Comparison of ENCODE assay signal across 8 cellular contexts in the genomic region with DNA sequence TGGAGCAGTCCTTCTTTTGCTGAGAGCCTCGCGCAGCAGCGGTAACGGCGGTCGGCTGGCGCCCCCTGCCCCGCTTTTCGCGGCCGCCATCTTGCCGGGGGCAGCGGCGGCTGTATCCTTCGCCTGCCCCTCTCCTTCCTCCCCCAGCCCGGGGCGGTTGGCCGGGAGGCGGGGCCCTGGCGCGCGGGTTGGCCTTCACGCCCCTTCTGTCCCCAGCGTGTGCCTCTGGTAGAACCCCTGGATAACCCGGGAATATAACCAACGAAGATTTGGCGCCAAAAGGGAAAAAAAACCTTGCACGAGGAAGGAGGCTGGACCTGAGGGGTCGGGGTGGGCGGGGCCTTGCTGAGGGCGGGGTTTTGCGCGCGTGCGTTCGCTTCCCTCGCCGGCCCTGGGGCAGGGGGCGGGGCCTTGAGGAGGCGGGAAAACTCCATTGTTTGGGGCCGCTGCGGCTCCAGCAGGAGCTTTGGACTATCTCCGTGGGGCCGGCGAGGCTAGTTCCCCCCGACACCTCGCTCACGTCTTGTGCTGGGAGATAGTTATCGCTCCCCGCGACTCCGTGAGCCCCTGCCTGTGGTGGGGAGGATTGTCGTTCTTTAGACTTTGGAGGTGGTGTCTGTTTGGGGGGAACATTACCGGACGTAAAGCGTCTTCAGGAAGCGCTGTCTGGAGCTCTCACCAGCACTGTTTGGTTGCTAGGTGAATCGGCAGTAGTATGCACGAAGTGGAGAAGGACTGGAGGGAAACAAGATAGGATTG. TPM values are rescaled to one million over a fixed set of nuclear protein-coding genes. Genes with fewer than 3 reads are reported as not detected.
DNase-seq lines count a peak whose midpoint lies in the region; ATAC-seq and TF ChIP-seq lines count a peak whose summit lies in the region.

No MANE protein-coding gene starts in this region.

- DNase-seq in DND-41 (peak; percentile 90), NCI-H1092 (lab: John Stamatoyannopoulos, UW) (peak; percentile 99), SK-N-MC (ENCODE audit: low read depth, low spot score) (peak; percentile 55), glomerular endothelial cell (ENCODE audit: extremely low read depth, low read depth, low spot score) (peak; percentile 75), omental fat pad (ENCODE audit: low spot score) (peak; percentile 68), suprapubic skin (ENCODE audit: low spot score in 2 of 2) (peak; percentile 93)
- DNase-seq in activated naive CD4-positive, alpha-beta T cell treated with anti-CD3 and anti-CD28 coated beads, Interleukin-2, amount 50 U/mL, for 16 hours: peak; percentile 86

- H3K36me3 ChIP-seq in DND-41 (ENCODE audit: insufficient read depth, low read length) (peaks cover 40% of the 10 kb centered on the region), HEK293 (ENCODE audit: control insufficient read depth in 2 of 2, insufficient read depth in 1 of 2, low read length in 2 of 2) (peaks cover 0 to 24% of the 10 kb centered on the region in 2 experiments; a peak in 2 of 3 replicates), SK-N-MC (ENCODE audit: insufficient read depth, low read length) (peaks cover 35% of the 10 kb centered on the region), suprapubic skin (no peaks in the 10 kb centered on the region)

- ATAC-seq in DND-41 (ENCODE audit: insufficient read depth, low read depth): peak; percentile 50
- peak; percentile 74 for ATAC-seq in omental fat pad (ENCODE audit: low FRiP score)

- H3K27ac ChIP-seq in DND-41 (ENCODE audit: low read length) (peak overlapping the region; percentile 97), HEK293 (ENCODE audit: extremely low read depth, low read depth, low read length) (peak overlapping the region; percentile 90), SK-N-MC (peak overlapping the region; percentile 98), suprapubic skin (peak overlapping the region; percentile 89)

- H3K4me3 ChIP-seq in DND-41 (ENCODE audit: low read depth in 1 of 2, low read length in 2 of 2): peak overlapping the region; percentile 41 to 65
- H3K4me3 ChIP-seq in HEK293 (ENCODE audit: low read depth, low read length): peak overlapping the region; percentile 79
- peak overlapping the region; percentile 96 for H3K4me3 ChIP-seq in SK-N-MC
- H3K4me3 ChIP-seq in suprapubic skin: peak overlapping the region; percentile 95

- H4K20me1 ChIP-seq in DND-41 (ENCODE audit: insufficient read depth, low read length): peaks cover 49% of the 10 kb centered on the region

- WGBS in suprapubic skin: under 1% methylated on average over 43 of the region's 59 CpGs

- POLR2A ChIA-PET in HEK293 (lab: Yijun Ruan, JAX): interaction anchor here (0.6 to 3.2 kb wide), 22 partner anchors 9 to 863 kb away, joined by 3 to 56 read pairs (median 4); a partner anchor contains a TSS

- no peak for TF ChIP-seq EP300 in suprapubic skin (IDR thresholded peaks at IDR 0.05)

- H3K9me3 ChIP-seq in DND-41 (ENCODE audit: insufficient read depth, low read length, severe bottlenecking) (no peaks in the 10 kb centered on the region), HEK293 (ENCODE audit: control insufficient read depth, insufficient read depth, low read depth, low read length) (no peaks in the 10 kb centered on the region), SK-N-MC (ENCODE audit: low read depth, low read length) (no peaks in the 10 kb centered on the region), suprapubic skin (no peaks in the 10 kb centered on the region)

- TF ChIP-seq POLR2A in suprapubic skin (IDR thresholded peaks at IDR 0.05): peak in 1 of 2 donors; percentile 33

- H2AFZ ChIP-seq in DND-41 (ENCODE audit: low read depth, low read length): peak overlapping the region; percentile 90

- TF ChIP-seq CTCF in DND-41 (IDR thresholded peaks at IDR 0.05; ENCODE audit: borderline replicate concordance, extremely low read depth, low read length, poor library complexity, severe bottlenecking) (peak; percentile 22), HEK293 (tag by site-specific recombination; IDR thresholded peaks at IDR 0.05) (peak; percentile 88; the same call in 1 of the 2 replicates), omental fat pad (IDR thresholded peaks at IDR 0.05) (peak in 1 of 3 donors; percentile 9), suprapubic skin (IDR thresholded peaks at IDR 0.05) (no peak)

- H3K27me3 ChIP-seq in DND-41 (ENCODE audit: insufficient read depth, low read length, poor library complexity) (no peaks in the 10 kb centered on the region), suprapubic skin (no peaks in the 10 kb centered on the region)

- CTCF ChIA-PET in HEK293 (lab: Yijun Ruan, JAX): interaction anchor here (0.6 to 9.6 kb wide), 4 partner anchors 11 to 907 kb away, joined by 3 to 71 read pairs (median 4); no protein-coding TSS in a partner anchor

- H3K4me2 ChIP-seq in DND-41 (ENCODE audit: insufficient read depth, low read length): peak overlapping the region; percentile 69

- H3K79me2 ChIP-seq in DND-41 (ENCODE audit: insufficient read depth, low read length): peaks cover 60% of the 10 kb centered on the region

- H3K4me1 ChIP-seq in DND-41 (ENCODE audit: insufficient read depth, low read length) (peaks cover 40% of the 10 kb centered on the region), HEK293 (ENCODE audit: control insufficient read depth, insufficient read depth, low read length) (no peaks in the 10 kb centered on the region), suprapubic skin (peaks cover 23% of the 10 kb centered on the region)

- H3K9ac ChIP-seq in DND-41 (ENCODE audit: low read depth, low read length) (peak overlapping the region; percentile 97), SK-N-MC (ENCODE audit: insufficient read length) (peak overlapping the region; percentile 99)

TF ChIP-seq in HEK293, 187 proteins besides CTCF, POLR2A, EP300 and RAD21 (continues in another document):
- no peak for TF ChIP-seq ZNF133 (tag by site-specific recombination; IDR thresholded peaks at IDR 0.05)
- TF ChIP-seq ZNF335 (tag by site-specific recombination; conservative IDR thresholded peaks at IDR 0.05): peak; percentile 92
- TF ChIP-seq ZEB2 (tag by site-specific recombination; IDR thresholded peaks at IDR 0.05): peak; percentile 84
- TF ChIP-seq ZNF501 (tag by site-specific recombination; IDR thresholded peaks at IDR 0.05): peak; percentile 50
- peak; percentile 60; the same call in 1 of the 2 replicates for TF ChIP-seq ZFP37 (tag by site-specific recombination; IDR thresholded peaks at IDR 0.05)
- no peak for TF ChIP-seq ZNF837 (tag by site-specific recombination; IDR thresholded peaks at IDR 0.05)
- TF ChIP-seq, protein P1, sequence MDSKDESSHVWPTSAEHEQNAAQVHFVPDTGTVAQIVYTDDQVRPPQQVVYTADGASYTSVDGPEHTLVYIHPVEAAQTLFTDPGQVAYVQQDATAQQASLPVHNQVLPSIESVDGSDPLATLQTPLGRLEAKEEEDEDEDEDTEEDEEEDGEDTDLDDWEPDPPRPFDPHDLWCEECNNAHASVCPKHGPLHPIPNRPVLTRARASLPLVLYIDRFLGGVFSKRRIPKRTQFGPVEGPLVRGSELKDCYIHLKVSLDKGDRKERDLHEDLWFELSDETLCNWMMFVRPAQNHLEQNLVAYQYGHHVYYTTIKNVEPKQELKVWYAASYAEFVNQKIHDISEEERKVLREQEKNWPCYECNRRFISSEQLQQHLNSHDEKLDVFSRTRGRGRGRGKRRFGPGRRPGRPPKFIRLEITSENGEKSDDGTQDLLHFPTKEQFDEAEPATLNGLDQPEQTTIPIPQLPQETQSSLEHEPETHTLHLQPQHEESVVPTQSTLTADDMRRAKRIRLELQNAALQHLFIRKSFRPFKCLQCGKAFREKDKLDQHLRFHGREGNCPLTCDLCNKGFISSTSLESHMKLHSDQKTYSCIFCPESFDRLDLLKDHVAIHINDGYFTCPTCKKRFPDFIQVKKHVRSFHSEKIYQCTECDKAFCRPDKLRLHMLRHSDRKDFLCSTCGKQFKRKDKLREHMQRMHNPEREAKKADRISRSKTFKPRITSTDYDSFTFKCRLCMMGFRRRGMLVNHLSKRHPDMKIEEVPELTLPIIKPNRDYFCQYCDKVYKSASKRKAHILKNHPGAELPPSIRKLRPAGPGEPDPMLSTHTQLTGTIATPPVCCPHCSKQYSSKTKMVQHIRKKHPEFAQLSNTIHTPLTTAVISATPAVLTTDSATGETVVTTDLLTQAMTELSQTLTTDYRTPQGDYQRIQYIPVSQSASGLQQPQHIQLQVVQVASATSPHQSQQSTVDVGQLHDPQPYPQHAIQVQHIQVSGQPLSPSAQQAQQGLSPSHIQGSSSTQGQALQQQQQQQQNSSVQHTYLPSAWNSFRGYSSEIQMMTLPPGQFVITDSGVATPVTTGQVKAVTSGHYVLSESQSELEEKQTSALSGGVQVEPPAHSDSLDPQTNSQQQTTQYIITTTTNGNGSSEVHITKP (tag by site-specific recombination; IDR thresholded peaks at IDR 0.05): peak; percentile 54; the same call in 1 of the 2 replicates
- TF ChIP-seq ZNF560 (tag by site-specific recombination; IDR thresholded peaks at IDR 0.05; ENCODE audit: borderline replicate concordance): no peak
- TF ChIP-seq ZNF843 (tag by site-specific recombination; IDR thresholded peaks at IDR 0.05): 0 out of 2 replicates have a peak, but pooled peaks have one; percentile 10
- TF ChIP-seq YY1 (tag by site-specific recombination; IDR thresholded peaks at IDR 0.05): peak; percentile 37

RNA-seq across cellular contexts. Expression of a gene that starts 0.7 kb away (rescaled TPM):
- 41.2 and 68.8 TPM in 2 replicates for total RNA-seq in glomerular endothelial cell
- 10 to 100 TPM; 48.0 to 96.5 (median 80.6) TPM for total RNA-seq in omental fat pad
- total RNA-seq in suprapubic skin: 10 to 100 TPM; 44.2 to 79.3 (median 55.9) TPM

RNA-seq across cellular contexts. Expression of a gene that starts 33.9 kb away (rescaled TPM):
- total RNA-seq in glomerular endothelial cell (123 and 133 TPM in 2 replicates), omental fat pad (100 to 1,000 TPM in 1 of 4 donors, 10 to 100 TPM in 3; 76.6 to 114 (median 86.2) TPM), suprapubic skin (10 to 100 TPM; 60.1 to 87.1 (median 82.8) TPM)

RNA-seq across cellular contexts. Expression of a gene that starts 39.3 kb away (rescaled TPM):
- 0.82 and 1.9 TPM in 2 replicates for total RNA-seq in glomerular endothelial cell
- total RNA-seq in omental fat pad: 1 to 10 TPM in 3 of 4 donors, under 1 TPM in 1; 0.84 to 8.4 (median 2.7) TPM
- total RNA-seq in suprapubic skin: 1 to 10 TPM; 3.2 to 6.5 (median 4.0) TPM

Comparison
In these comparisons a context has a peak if more than half of its experiments do, and no peak if none do; other contexts are left out.
1. Peak in every context shown above with its lines: DNase-seq, ATAC-seq, H3K4me3 ChIP-seq and H3K27ac ChIP-seq.
2. CTCF ChIP-seq: peak in DND-41 (single experiment) and HEK293 (single experiment); none in suprapubic skin (0 of 2).